Comparison of ENCODE assay signal across 8 cellular contexts in the genomic region with DNA sequence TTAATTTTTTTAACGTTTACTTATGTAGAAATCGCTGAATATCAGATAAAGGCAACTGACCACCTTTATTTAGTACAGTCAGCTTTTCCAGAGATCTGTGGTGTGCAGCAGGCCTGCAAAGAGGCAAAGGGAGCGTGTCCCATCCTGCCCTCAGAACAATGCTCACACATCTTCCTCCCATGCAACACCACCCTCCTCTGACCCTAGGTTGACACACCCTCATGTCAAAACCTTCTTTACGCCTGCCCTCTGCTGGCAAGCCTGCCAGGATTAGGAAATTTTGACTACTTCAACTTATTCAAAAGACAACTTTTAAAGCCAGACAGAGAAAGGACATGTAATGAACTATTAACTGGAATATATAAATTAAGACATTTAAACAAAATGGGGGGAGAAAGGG.
DNase-seq lines count a peak whose midpoint lies in the region; ATAC-seq, FAIRE-seq and TF ChIP-seq lines count a peak whose summit lies in the region.

No MANE protein-coding gene starts in this region.

- POLR2A ChIA-PET in GM10248 (lab: Yijun Ruan, JAX) (no interaction called here), K562 (lab: Yijun Ruan, JAX) (no interaction called here)

- no peak overlapping the region for H3K4me3 ChIP-seq in K562

- DNase-seq in GM10248 (ENCODE audit: extremely low spot score) (peak; percentile 22), KBM-7 (peak; percentile 76), T-helper 2 cell (peak in 3 of 5 experiments; percentile 47 to 66 (median 56)), K562 (ENCODE audit: extremely low read depth in 1 of 4, low spot score in 3 of 4) (peak; percentile 37 to 64 (median 48)), kidney glomerular epithelial cell (lab: John Stamatoyannopoulos, UW) (peak; percentile 32), EL (no peak)
- DNase-seq in stimulated activated CD4-positive, alpha-beta T cell treated with anti-CD3 and anti-CD28 coated beads, TNF-alpha, amount 100 ng/mL, for 1 hour (ENCODE audit: low read depth in 3 of 3, low spot score in 1 of 3) = peak; percentile 32 to 51 (median 41)

- no peaks in the 10 kb centered on the region for H3K9me3 ChIP-seq in K562 (replicated peaks; ENCODE audit: control insufficient read depth, insufficient read depth, low read depth, low read length)

- TF ChIP-seq RAD21 in K562 (CRISPR knock-in tag; conservative IDR thresholded peaks at IDR 0.05 in 1 of 2, IDR thresholded peaks at IDR 0.05 in 1 of 2) = peak in 1 of 2 experiments; percentile 69; a peak in 3 of 4 replicates

- 26% methylated on average over 2 of the region's 4 CpGs for WGBS in K562 (ENCODE audit: insufficient coverage, low coverage, missing lambda C conversion rate)

- CTCF ChIA-PET in GM10248 (lab: Yijun Ruan, JAX) (interaction anchor here (0.6 to 1.5 kb wide), 6 partner anchors 9 to 1882 kb away, joined by 3 to 5 read pairs (median 3); no protein-coding TSS in a partner anchor), K562 (lab: Yijun Ruan, JAX; ENCODE audit: low intra/inter-chr PET ratio) (interaction anchor here (1.1 kb wide), 1 partner anchor 518 kb away, joined by 3 read pairs; no protein-coding TSS in a partner anchor)

- BruUV-seq in K562 (replicated peaks; lab: Mats Ljungman, UMichigan) = no TSS peak

- in situ Hi-C loops in KBM-7 (cut with MboI; ENCODE audit: low pct_unique_long_range_greater_than_20kb, low sequenced_read_pairs) (no loop called here), K562 (cut with MboI) (no loop called here)

- no peak overlapping the region for H3K4me2 ChIP-seq in K562 (ENCODE audit: insufficient read depth, low read length)

- H3K9ac ChIP-seq in K562 (ENCODE audit: insufficient read depth in 1 of 2, low read depth in 2 of 2, low read length in 2 of 2) = no peak overlapping the region

- H4K20me1 ChIP-seq in K562 (replicated peaks; ENCODE audit: control insufficient read depth, insufficient read depth, low read length) = peaks cover 3% of the 10 kb centered on the region; the same call in 1 of the 2 replicates

- H2AFZ ChIP-seq in K562 (ENCODE audit: low read depth, low read length) = no peak overlapping the region

- H3K27ac ChIP-seq in K562 (ENCODE audit: extremely low read depth, low read depth, low read length) = no peak overlapping the region

- 0 out of 3 replicates have a peak, but pooled peaks cover 2% of the 10 kb centered on the region for H3K36me3 ChIP-seq in K562 (ENCODE audit: control insufficient read depth, insufficient read depth, low read length)

- no peak for TF ChIP-seq POLR2A in K562 (conservative IDR thresholded peaks at IDR 0.05)

- no peaks in the 10 kb centered on the region for H3K27me3 ChIP-seq in K562 (ENCODE audit: control insufficient read depth in 2 of 2, insufficient read depth in 2 of 2, low read length in 2 of 2)

- no peak for TF ChIP-seq EP300 in K562 (IDR thresholded peaks at IDR 0.05; ENCODE audit: low read length)

- no peaks in the 10 kb centered on the region for H3K9me1 ChIP-seq in K562 (ENCODE audit: control insufficient read depth, insufficient read depth, low read length)

- H3K79me2 ChIP-seq in K562 (ENCODE audit: control insufficient read depth, insufficient read depth, low read length) = peaks cover 15% of the 10 kb centered on the region; the same call in 2 of the 3 replicates

- TF ChIP-seq CTCF in GM10248 (IDR thresholded peaks at IDR 0.05; ENCODE audit: control extremely low read depth, extremely low read depth, low read depth, missing control alignments) (peak; percentile 43), K562 (IDR thresholded peaks at IDR 0.05 in 2 of 3, conservative IDR thresholded peaks at IDR 0.05 in 1 of 3; ENCODE audit: insufficient read depth in 2 of 3, low read depth in 1 of 3, low read length in 3 of 3) (peak; percentile 57 to 65 (median 58))

- H3K4me1 ChIP-seq in K562 (replicated peaks in 1 of 2; ENCODE audit: control insufficient read depth in 2 of 2, insufficient read depth in 2 of 2, low read length in 2 of 2) = peaks cover 6 to 15% of the 10 kb centered on the region in 2 experiments; a peak in 3 of 5 replicates

- ATAC-seq in K562 (peak; percentile 69), HG03521 (IDR thresholded peaks at IDR 0.05; ENCODE audit: unreplicated experiment) (no peak)

- peak; percentile 60 for FAIRE-seq in K562 (lab: Jason Lieb, UNC)

- intact Hi-C loops in K562 (cut with micrococcal nuclease) = loop anchor here (2.0 to 10.0 kb wide), 3 partner anchors 63 to 515 kb away; a partner anchor contains a TSS

TF ChIP-seq in K562, 482 proteins besides CTCF, POLR2A, EP300 and RAD21:
- no peak for TF ChIP-seq ELF1 (tag; IDR thresholded peaks at IDR 0.05)
- TF ChIP-seq C11orf30 (IDR thresholded peaks at IDR 0.05; ENCODE audit: low read depth) = peak; percentile 20; the same call in 1 of the 2 replicates
- TF ChIP-seq NR2C2 (CRISPR knock-in tag; IDR thresholded peaks at IDR 0.05) = no peak
- TF ChIP-seq NR2C2 (tag; IDR thresholded peaks at IDR 0.05) = peak; percentile 26; the same call in 1 of the 2 replicates
- peak; percentile 54 for TF ChIP-seq ZNF316 (IDR thresholded peaks at IDR 0.05)
- TF ChIP-seq, protein P1, sequence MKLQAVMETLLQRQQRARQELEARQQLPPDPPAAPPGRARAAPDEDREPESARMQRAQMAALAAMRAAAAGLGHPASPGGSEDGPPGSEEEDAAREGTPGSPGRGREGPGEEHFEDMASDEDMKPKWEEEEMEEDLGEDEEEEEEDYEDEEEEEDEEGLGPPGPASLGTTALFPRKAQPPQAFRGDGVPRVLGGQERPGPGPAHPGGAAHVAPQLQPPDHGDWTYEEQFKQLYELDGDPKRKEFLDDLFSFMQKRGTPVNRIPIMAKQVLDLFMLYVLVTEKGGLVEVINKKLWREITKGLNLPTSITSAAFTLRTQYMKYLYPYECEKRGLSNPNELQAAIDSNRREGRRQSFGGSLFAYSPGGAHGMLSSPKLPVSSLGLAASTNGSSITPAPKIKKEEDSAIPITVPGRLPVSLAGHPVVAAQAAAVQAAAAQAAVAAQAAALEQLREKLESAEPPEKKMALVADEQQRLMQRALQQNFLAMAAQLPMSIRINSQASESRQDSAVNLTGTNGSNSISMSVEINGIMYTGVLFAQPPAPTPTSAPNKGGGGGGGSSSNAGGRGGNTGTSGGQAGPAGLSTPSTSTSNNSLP (IDR thresholded peaks at IDR 0.05; ENCODE audit: borderline replicate concordance, low read depth, low read length) = no peak
- TF ChIP-seq ZNF311 (CRISPR knock-in tag; IDR thresholded peaks at IDR 0.05) = no peak
- TF ChIP-seq CEBPB (tag; IDR thresholded peaks at IDR 0.05) = 0 out of 2 replicates have a peak, but pooled peaks have one; percentile 20
- peak; percentile 30; the same call in 1 of the 2 replicates for TF ChIP-seq CREM (IDR thresholded peaks at IDR 0.05; ENCODE audit: low read depth)
- no peak for TF ChIP-seq HDAC8 (tag; IDR thresholded peaks at IDR 0.05)
- TF ChIP-seq SETDB1 (IDR thresholded peaks at IDR 0.05; ENCODE audit: low read length) = no peak
